Comparison of ENCODE assay signal across 1 cellular context in genomic region chr7:139091677-139091996, GRCh38.
A peak's percentile ranks its signal among the peaks of the same experiment; 100 is the strongest.
TF ChIP-seq lines count a peak whose summit lies in the region.

No MANE protein-coding gene starts in this region.

TF ChIP-seq in K562, 482 proteins besides CTCF, POLR2A, EP300 and RAD21 (continues in another document):
- TF ChIP-seq IFI16 (CRISPR knock-in tag; IDR thresholded peaks at IDR 0.05) (no peak), ZFX (CRISPR knock-in tag; IDR thresholded peaks at IDR 0.05) (0 out of 2 replicates have a peak, but pooled peaks have one; percentile 41), JUN (IDR thresholded peaks at IDR 0.05; ENCODE audit: borderline replicate concordance, low read depth, low read length) (no peak), JUN (CRISPR knock-in tag; IDR thresholded peaks at IDR 0.05; ENCODE audit: borderline replicate concordance) (0 out of 2 replicates have a peak, but pooled peaks have one; percentile 2), PTTG1 (tag; IDR thresholded peaks at IDR 0.05; ENCODE audit: low read depth) (no peak), ZBTB11 (CRISPR knock-in tag; IDR thresholded peaks at IDR 0.05) (0 out of 6 replicates have a peak, but pooled peaks of 1 of the 3 experiments have one; percentile 14), GTF2F1 (IDR thresholded peaks at IDR 0.05; ENCODE audit: low read depth, low read length) (no peak), ADNP (tag; IDR thresholded peaks at IDR 0.05) (peak; percentile 90), NCOA6 (IDR thresholded peaks at IDR 0.05) (no peak), FOXM1 (IDR thresholded peaks at IDR 0.05; ENCODE audit: low read depth) (no peak), FOXM1 (CRISPR knock-in tag; IDR thresholded peaks at IDR 0.05; ENCODE audit: low read depth) (no peak), ZNF24 (IDR thresholded peaks at IDR 0.05) (no peak), NFATC3 (IDR thresholded peaks at IDR 0.05) (no peak), PHF8 (IDR thresholded peaks at IDR 0.05; ENCODE audit: borderline replicate concordance, low read length) (0 out of 2 replicates have a peak, but pooled peaks have one; percentile 19), ELF2 (CRISPR knock-in tag; IDR thresholded peaks at IDR 0.05) (no peak), SUPT5H (IDR thresholded peaks at IDR 0.05) (no peak), ZSCAN29 (IDR thresholded peaks at IDR 0.05) (no peak), NFIC (IDR thresholded peaks at IDR 0.05) (no peak), MAFK (IDR thresholded peaks at IDR 0.05; ENCODE audit: low read length) (0 out of 2 replicates have a peak, but pooled peaks have one; percentile 6), MLX (CRISPR knock-in tag; conservative IDR thresholded peaks at IDR 0.05) (no peak), ZBTB40 (IDR thresholded peaks at IDR 0.05) (peak; percentile 37; the same call in 1 of the 2 replicates), ZBTB40 (CRISPR knock-in tag; IDR thresholded peaks at IDR 0.05) (no peak), CBFA2T3 (IDR thresholded peaks at IDR 0.05) (no peak), CTBP1 (IDR thresholded peaks at IDR 0.05; ENCODE audit: borderline replicate concordance) (no peak), HNRNPUL1 (IDR thresholded peaks at IDR 0.05; ENCODE audit: low read length) (no peak), ZNF165 (CRISPR knock-in tag; IDR thresholded peaks at IDR 0.05; ENCODE audit: borderline replicate concordance) (no peak), VEZF1 (CRISPR knock-in tag; IDR thresholded peaks at IDR 0.05) (no peak)
- TF ChIP-seq, protein P1, sequence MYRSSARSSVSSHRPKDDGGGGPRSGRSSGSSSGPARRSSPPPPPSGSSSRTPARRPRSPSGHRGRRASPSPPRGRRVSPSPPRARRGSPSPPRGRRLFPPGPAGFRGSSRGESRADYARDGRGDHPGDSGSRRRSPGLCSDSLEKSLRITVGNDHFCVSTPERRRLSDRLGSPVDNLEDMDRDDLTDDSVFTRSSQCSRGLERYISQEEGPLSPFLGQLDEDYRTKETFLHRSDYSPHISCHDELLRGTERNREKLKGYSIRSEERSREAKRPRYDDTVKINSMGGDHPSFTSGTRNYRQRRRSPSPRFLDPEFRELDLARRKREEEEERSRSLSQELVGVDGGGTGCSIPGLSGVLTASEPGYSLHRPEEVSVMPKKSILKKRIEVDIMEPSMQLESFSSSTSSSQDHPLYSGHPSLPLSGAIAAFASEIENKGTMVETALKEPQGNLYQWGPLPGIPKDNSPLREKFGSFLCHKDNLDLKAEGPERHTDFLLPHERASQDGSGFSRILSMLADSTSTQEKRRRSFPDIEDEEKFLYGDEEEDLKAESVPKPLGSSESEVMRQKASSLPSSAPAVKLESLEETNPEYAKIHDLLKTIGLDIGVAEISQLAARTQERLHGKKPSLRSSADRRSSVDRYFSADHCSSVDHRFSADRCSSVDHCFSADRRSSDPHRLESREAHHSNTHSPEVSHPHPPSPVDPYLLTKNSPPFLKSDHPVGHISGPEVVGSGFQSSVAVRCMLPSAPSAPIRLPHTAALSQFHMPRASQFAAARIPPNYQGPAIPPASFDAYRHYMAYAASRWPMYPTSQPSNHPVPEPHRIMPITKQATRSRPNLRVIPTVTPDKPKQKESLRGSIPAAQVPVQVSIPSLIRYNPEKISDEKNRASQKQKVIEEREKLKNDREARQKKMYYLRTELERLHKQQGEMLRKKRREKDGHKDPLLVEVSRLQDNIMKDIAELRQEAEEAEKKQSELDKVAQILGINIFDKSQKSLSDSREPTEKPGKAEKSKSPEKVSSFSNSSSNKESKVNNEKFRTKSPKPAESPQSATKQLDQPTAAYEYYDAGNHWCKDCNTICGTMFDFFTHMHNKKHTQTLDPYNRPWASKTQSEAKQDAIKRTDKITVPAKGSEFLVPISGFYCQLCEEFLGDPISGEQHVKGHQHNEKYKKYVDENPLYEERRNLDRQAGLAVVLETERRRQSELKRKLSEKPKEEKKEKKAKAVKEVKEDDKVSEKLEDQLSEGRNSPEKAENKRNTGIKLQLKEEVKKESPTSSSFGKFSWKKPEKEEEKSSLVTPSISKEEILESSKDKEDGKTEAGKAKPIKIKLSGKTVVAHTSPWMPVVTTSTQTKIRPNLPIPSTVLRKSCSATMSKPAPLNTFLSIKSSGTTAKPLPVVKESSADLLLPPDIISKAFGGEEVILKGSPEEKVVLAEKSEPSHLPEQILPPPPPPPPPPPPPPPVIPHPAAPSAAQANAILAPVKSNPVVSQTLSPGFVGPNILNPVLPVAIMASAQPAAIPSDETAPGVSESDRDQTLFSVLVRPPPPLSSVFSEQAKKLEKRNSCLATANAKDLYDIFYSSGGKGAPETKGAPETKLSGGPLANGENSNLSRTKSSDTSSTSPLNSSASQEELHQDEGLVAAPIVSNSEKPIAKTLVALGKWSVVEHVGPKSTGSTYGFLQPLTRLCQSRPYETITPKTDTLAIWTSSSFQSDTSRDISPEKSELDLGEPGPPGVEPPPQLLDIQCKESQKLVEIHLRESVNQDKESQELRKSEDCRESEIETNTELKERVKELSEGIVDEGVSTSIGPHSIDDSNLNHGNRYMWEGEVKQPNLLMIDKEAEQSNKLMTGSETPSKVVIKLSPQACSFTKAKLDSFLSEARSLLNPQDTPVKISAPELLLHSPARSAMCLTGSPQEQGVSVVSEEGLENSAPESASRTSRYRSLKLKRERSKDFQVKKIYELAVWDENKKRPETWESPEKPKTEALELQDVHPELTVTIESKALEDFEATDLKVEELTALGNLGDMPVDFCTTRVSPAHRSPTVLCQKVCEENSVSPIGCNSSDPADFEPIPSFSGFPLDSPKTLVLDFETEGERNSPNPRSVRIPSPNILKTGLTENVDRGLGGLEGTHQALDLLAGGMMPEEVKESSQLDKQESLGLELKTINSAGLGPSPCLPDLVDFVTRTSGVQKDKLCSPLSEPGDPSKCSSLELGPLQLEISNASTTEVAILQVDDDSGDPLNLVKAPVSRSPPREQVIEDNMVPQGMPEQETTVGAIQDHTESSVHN (IDR thresholded peaks at IDR 0.05; ENCODE audit: borderline replicate concordance in 1 of 2, low read depth in 1 of 2), result no peak
- TF ChIP-seq, protein P2, sequence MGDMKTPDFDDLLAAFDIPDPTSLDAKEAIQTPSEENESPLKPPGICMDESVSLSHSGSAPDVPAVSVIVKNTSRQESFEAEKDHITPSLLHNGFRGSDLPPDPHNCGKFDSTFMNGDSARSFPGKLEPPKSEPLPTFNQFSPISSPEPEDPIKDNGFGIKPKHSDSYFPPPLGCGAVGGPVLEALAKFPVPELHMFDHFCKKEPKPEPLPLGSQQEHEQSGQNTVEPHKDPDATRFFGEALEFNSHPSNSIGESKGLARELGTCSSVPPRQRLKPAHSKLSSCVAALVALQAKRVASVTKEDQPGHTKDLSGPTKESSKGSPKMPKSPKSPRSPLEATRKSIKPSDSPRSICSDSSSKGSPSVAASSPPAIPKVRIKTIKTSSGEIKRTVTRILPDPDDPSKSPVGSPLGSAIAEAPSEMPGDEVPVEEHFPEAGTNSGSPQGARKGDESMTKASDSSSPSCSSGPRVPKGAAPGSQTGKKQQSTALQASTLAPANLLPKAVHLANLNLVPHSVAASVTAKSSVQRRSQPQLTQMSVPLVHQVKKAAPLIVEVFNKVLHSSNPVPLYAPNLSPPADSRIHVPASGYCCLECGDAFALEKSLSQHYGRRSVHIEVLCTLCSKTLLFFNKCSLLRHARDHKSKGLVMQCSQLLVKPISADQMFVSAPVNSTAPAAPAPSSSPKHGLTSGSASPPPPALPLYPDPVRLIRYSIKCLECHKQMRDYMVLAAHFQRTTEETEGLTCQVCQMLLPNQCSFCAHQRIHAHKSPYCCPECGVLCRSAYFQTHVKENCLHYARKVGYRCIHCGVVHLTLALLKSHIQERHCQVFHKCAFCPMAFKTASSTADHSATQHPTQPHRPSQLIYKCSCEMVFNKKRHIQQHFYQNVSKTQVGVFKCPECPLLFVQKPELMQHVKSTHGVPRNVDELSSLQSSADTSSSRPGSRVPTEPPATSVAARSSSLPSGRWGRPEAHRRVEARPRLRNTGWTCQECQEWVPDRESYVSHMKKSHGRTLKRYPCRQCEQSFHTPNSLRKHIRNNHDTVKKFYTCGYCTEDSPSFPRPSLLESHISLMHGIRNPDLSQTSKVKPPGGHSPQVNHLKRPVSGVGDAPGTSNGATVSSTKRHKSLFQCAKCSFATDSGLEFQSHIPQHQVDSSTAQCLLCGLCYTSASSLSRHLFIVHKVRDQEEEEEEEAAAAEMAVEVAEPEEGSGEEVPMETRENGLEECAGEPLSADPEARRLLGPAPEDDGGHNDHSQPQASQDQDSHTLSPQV (IDR thresholded peaks at IDR 0.05), result no peak
